ENCODE assay signal across 15 cellular contexts in the genomic region with DNA sequence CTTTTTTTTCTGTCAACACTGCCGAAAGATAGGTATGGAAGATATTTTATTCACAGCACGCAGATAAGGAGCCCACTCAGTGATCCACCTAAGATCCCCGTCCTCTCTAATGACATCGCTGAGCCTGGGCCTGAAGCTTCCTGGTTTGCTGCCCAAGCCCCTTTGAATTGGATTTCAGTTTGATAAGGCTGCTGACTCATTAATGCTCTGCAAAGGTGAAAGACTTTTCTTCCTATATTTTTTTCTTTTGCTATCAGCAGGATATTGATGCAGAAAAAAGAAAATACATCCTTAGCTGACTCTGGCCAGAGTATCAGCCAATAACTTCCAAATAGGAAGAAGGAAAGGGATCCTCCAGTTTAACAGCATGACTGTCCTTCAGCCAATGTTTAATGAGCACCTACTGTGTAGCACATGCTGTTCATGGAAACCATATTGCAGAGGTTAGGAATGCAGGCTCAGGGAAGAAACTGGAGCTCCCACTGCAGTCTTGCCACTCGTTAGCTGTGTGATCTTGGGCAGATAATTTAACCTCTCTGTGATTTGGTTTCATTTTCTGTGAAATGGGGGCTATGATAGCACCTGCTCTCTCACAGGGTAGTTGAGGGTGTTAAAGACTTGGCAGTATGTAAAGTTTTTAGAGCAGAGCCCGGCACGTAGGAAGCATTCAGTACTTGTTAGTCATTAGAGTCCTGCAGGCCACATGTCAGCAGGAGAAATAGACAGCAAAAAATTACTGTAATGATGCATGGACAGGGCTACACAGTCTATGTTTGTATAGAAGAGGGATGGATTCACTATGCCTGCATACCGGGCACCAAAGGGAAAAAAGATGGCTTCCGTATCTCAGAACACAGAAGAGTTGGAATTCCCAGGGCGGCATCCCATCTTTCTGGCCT. TPM values are rescaled to one million over a fixed set of nuclear protein-coding genes. Genes with fewer than 3 reads are reported as not detected.
A peak's percentile ranks its signal among the peaks of the same experiment; 100 is the strongest.
DNase-seq lines count a peak whose midpoint lies in the region; ATAC-seq and TF ChIP-seq lines count a peak whose summit lies in the region.
"Had no signal": no experiment of that assay in that cellular context is flagged by ENCODE, and none has a peak within 500 bp of the region (broad histone marks: within the 10 kb centered on the region; RNA-seq: fewer than 3 reads in every experiment).

No MANE protein-coding gene starts in this region.

- intact Hi-C loops in uterus (cut with DNase I; ENCODE audit: low total_unique reads) = no loop called here

- H3K9me3 ChIP-seq in SJCRH30 (replicated peaks) (no peaks in the 10 kb centered on the region), uterus (no peaks in the 10 kb centered on the region)
- H3K9me3 ChIP-seq: stomach had no signal

- TF ChIP-seq CTCF in fibroblast of mammary gland (conservative IDR thresholded peaks at IDR 0.05; ENCODE audit: control insufficient read depth, insufficient read depth, low read depth, low read length) = no peak
- no peak for TF ChIP-seq CTCF in uterus (IDR thresholded peaks at IDR 0.05)

- H3K4me3 ChIP-seq in SJCRH30 (no peak overlapping the region), fibroblast of mammary gland (ENCODE audit: control insufficient read depth, low read depth, low read length) (no peak overlapping the region), uterus (no peak overlapping the region)
- H3K4me3 ChIP-seq: stomach had no signal

- H3K4me1 ChIP-seq in SJCRH30 (peaks cover 8% of the 10 kb centered on the region; the same call in 1 of the 2 replicates), uterus (peaks cover 0 to 4% of the 10 kb centered on the region in 2 donors)

- H3K27ac ChIP-seq in SJCRH30 (peak overlapping the region; percentile 38), uterus (no peak overlapping the region)
- H3K27ac ChIP-seq: stomach had no signal

- DNase-seq in EH (ENCODE audit: low read depth) (peak; percentile 93), SJCRH30 (no peak), fibroblast of mammary gland (ENCODE audit: low read depth) (peak; percentile 88), renal cortical epithelial cell (ENCODE audit: low read depth) (peak; percentile 44), uterus (no peak), NCI-H1417 (lab: John Stamatoyannopoulos, UW) (no peak), NCI-H748 treated with DMSO at 0.1 percent for 48 hours (lab: John Stamatoyannopoulos, UW) (no peak)
- DNase-seq: activated CD4-positive, alpha-beta memory T cell treated with anti-CD3 and anti-CD28 coated beads, Interleukin-2, amount 10 ng/mL, durations not matched to agents 7 days and 5 days; CD8-positive, alpha-beta T cell; immature natural killer cell; NCI-H187; NCI-H526; stomach had no signal

- H3K27me3 ChIP-seq in SJCRH30 (no peaks in the 10 kb centered on the region), uterus (no peaks in the 10 kb centered on the region)
- H3K27me3 ChIP-seq: stomach had no signal

- H3K36me3 ChIP-seq in SJCRH30 (peaks cover 17% of the 10 kb centered on the region), uterus (no peaks in the 10 kb centered on the region)

- TF ChIP-seq POLR2A in uterus (IDR thresholded peaks at IDR 0.05) = no peak

- ATAC-seq in GM19467 (IDR thresholded peaks at IDR 0.05; ENCODE audit: unreplicated experiment) = no peak
- ATAC-seq: CD8-positive, alpha-beta T cell; Right ventricle myocardium inferior had no signal

RNA-seq across cellular contexts. Expression of a gene that starts 39.3 kb away (rescaled TPM):
- total RNA-seq in SJCRH30 (2014; rRNA removed; shearing (Covaris generic)) = 13.8 and 14.3 TPM in 2 replicates
- total RNA-seq in renal cortical epithelial cell = 16.8 and 126 TPM in 2 replicates
- 10 to 100 TPM in 3 of 4 donors, 1 to 10 TPM in 1; 4.9 to 48.3 (median 38.0) TPM for total RNA-seq in uterus

RNA-seq across cellular contexts. Expression of a gene that starts 41.9 kb away (rescaled TPM):
- 9.5 and 9.9 TPM in 2 replicates for total RNA-seq in SJCRH30 (2014; rRNA removed; shearing (Covaris generic))
- total RNA-seq in renal cortical epithelial cell (6.6 and 14.7 TPM in 2 replicates), uterus (10 to 100 TPM in 3 of 4 donors, 1 to 10 TPM in 1; 5.6 to 21.8 (median 14.8) TPM)

Comparison
In these comparisons a context has a peak if more than half of its experiments do, and no peak if none do; other contexts are left out.
1. DNase-seq: peak in EH (single experiment), fibroblast of mammary gland (single experiment) and renal cortical epithelial cell (single experiment); none in SJCRH30 (0 of 2), uterus (0 of 2), NCI-H1417 (0 of 3) and NCI-H748 treated with DMSO at 0.1 percent for 48 hours (single experiment).